8 cellular contexts compared by ENCODE assay signal in the genomic region with DNA sequence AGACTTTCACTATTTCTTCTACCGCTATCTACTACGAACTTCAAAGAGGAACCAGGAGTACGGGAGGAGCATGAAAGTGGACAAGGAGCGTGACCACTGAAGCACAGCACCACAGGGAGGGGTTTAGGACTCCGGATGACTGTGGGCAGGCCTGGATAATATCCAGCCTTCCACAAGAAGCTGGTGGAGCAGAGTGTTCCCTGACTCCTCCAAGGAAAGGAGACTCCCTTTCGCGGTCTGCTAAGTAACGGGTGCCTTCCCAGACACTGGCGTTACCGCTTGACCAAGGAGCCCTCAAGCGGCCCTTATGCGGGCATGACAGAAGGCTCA. TPM values are rescaled to one million over a fixed set of nuclear protein-coding genes. Genes with fewer than 3 reads are reported as not detected.
DNase-seq lines count a peak whose midpoint lies in the region; ATAC-seq and TF ChIP-seq lines count a peak whose summit lies in the region.
"Not testable (repeated sequence)": the region's sequence is repeated elsewhere in the genome, so short reads cannot be mapped to it uniquely, and the experiment has no call there.

No MANE protein-coding gene starts in this region.

- H4K20me1 ChIP-seq in hepatocyte (ENCODE audit: insufficient read depth, poor library complexity, severe bottlenecking), result not testable (repeated sequence)

- TF ChIP-seq POLR2A in esophagus muscularis mucosa (IDR thresholded peaks at IDR 0.05; ENCODE audit: low read depth), result not testable (repeated sequence)
- peak in 1 of 4 donors; percentile 42 for TF ChIP-seq POLR2A in upper lobe of left lung (IDR thresholded peaks at IDR 0.05)

- H4K91ac ChIP-seq in trophoblast cell (ENCODE audit: low read depth, low read length), result not testable (repeated sequence)

- not testable (repeated sequence) for H3K9me3 ChIP-seq in Panc1 (ENCODE audit: control insufficient read depth, insufficient read depth, low read depth, low read length); esophagus muscularis mucosa; hepatocyte (ENCODE audit: low read depth); muscle layer of colon (ENCODE audit: low read length); trophoblast cell (ENCODE audit: insufficient read depth, low read depth, low read length); upper lobe of left lung

- H3K9me3 Mint-ChIP-seq in activated naive CD8-positive, alpha-beta T cell treated with anti-CD3 and anti-CD28 coated beads for 36 hours; stimulated activated naive CD8-positive, alpha-beta T cell treated with anti-CD3 and anti-CD28 coated beads, Interleukin-15, Interleukin-2, amounts not matched to agents 100 ng/mL and 50 ng/mL, for 24 hours: not testable (repeated sequence)

- H3K36me3 ChIP-seq in Panc1 (ENCODE audit: control insufficient read depth, insufficient read depth, low read length); esophagus muscularis mucosa; hepatocyte (replicated peaks; ENCODE audit: insufficient read depth, low read depth); muscle layer of colon (ENCODE audit: insufficient read depth, low read length); trophoblast cell (ENCODE audit: control insufficient read depth in 1 of 2, insufficient read depth in 2 of 2, low read length in 2 of 2); upper lobe of left lung: not testable (repeated sequence)

- H2AFZ ChIP-seq in hepatocyte; trophoblast cell (ENCODE audit: insufficient read depth, low read length, poor library complexity): not testable (repeated sequence)

- WGBS in esophagus muscularis mucosa, result 31% methylated on average over 12 of the region's 12 CpGs
- 37% methylated on average over 12 of the region's 12 CpGs for WGBS in hepatocyte (ENCODE audit: low lambda C conversion rate, missing lambda C conversion rate)
- WGBS in trophoblast cell (ENCODE audit: extremely low coverage, insufficient coverage, insufficient read length), result no CpG with 5 or more reads among the region's 12 CpGs
- WGBS in upper lobe of left lung, 2 donors, result 41 to 53% methylated on average over 10 to 12 of the region's 12 CpGs

- CTCF ChIA-PET in Panc1 (lab: Charles Lee), result not testable (repeated sequence)

- H3K36me3 Mint-ChIP-seq in activated naive CD8-positive, alpha-beta T cell treated with anti-CD3 and anti-CD28 coated beads for 36 hours, result peaks cover 20% of the 10 kb centered on the region
- peaks cover 34% of the 10 kb centered on the region for H3K36me3 Mint-ChIP-seq in stimulated activated naive CD8-positive, alpha-beta T cell treated with anti-CD3 and anti-CD28 coated beads, Interleukin-15, Interleukin-2, amounts not matched to agents 100 ng/mL and 50 ng/mL, for 24 hours (ENCODE audit: low read depth)

- peak overlapping the region; percentile 47 for H3K27ac Mint-ChIP-seq in activated naive CD8-positive, alpha-beta T cell treated with anti-CD3 and anti-CD28 coated beads for 36 hours
- peak overlapping the region; percentile 23 for H3K27ac Mint-ChIP-seq in stimulated activated naive CD8-positive, alpha-beta T cell treated with anti-CD3 and anti-CD28 coated beads, Interleukin-15, Interleukin-2, amounts not matched to agents 100 ng/mL and 50 ng/mL, for 24 hours

- in situ Hi-C loops in Panc1 (cut with HindIII; ENCODE audit: low pct_unique_long_range_greater_than_20kb, low sequenced_read_pairs), result not testable (repeated sequence)

- not testable (repeated sequence) for H4K8ac ChIP-seq in trophoblast cell (ENCODE audit: low read depth, low read length)

- POLR2A ChIA-PET in Panc1 (lab: Charles Lee), result interaction anchor here (0.8 kb wide), 1 partner anchor 8 kb away, joined by 5 read pairs; no protein-coding TSS in a partner anchor

- H3K4me3 ChIP-seq in Panc1 (ENCODE audit: low read depth in 2 of 2, low read length in 2 of 2); esophagus muscularis mucosa; hepatocyte; trophoblast cell (ENCODE audit: low read depth, low read length): not testable (repeated sequence)
- H3K4me3 ChIP-seq in muscle layer of colon (ENCODE audit: low read depth in 1 of 2, low read length in 2 of 2) (peak overlapping the region in 1 of 2 donors; percentile 35), upper lobe of left lung (peak overlapping the region in 1 of 4 donors; percentile 6)

- H3K4me2 ChIP-seq in hepatocyte (peak overlapping the region; percentile 65), trophoblast cell (ENCODE audit: low read length) (peak overlapping the region; percentile 26)

- H3K79me2 ChIP-seq in hepatocyte, result peaks cover 84% of the 10 kb centered on the region
- not testable (repeated sequence) for H3K79me2 ChIP-seq in trophoblast cell (ENCODE audit: control insufficient read depth, insufficient read depth, low read length, poor library complexity)

- intact Hi-C loops in Panc1 (cut with micrococcal nuclease; ENCODE audit: unreplicated experiment); esophagus muscularis mucosa (cut with DNase I): not testable (repeated sequence)

- peaks cover 30% of the 10 kb centered on the region for H3K4me1 Mint-ChIP-seq in activated naive CD8-positive, alpha-beta T cell treated with anti-CD3 and anti-CD28 coated beads for 36 hours
- peaks cover 31% of the 10 kb centered on the region for H3K4me1 Mint-ChIP-seq in stimulated activated naive CD8-positive, alpha-beta T cell treated with anti-CD3 and anti-CD28 coated beads, Interleukin-15, Interleukin-2, amounts not matched to agents 100 ng/mL and 50 ng/mL, for 24 hours (ENCODE audit: low read depth)

- H2BK120ac ChIP-seq in trophoblast cell (ENCODE audit: insufficient read depth, low read length, poor library complexity), result peak overlapping the region; percentile 57

- DNase-seq in Panc1 (ENCODE audit: low read depth, low spot score); activated naive CD8-positive, alpha-beta T cell treated with anti-CD3 and anti-CD28 coated beads for 36 hours; esophagus muscularis mucosa (ENCODE audit: extremely low spot score); hepatocyte (ENCODE audit: low spot score); trophoblast cell: not testable (repeated sequence)
- DNase-seq in upper lobe of left lung, result peak in 1 of 2 donors; percentile 79

- H3K4me1 ChIP-seq in Panc1 (ENCODE audit: control insufficient read depth, insufficient read depth, low read length) (peaks cover 15% of the 10 kb centered on the region), esophagus muscularis mucosa (peaks cover 12 to 95% (median 71%) of the 10 kb centered on the region in 4 donors), hepatocyte (ENCODE audit: insufficient read depth) (peaks cover 14% of the 10 kb centered on the region), muscle layer of colon (ENCODE audit: insufficient read depth, low read length) (peaks cover 12% of the 10 kb centered on the region), trophoblast cell (ENCODE audit: control insufficient read depth in 1 of 2, insufficient read depth in 2 of 2, low read length in 2 of 2) (peaks cover 16 to 22% of the 10 kb centered on the region in 2 experiments), upper lobe of left lung (peaks cover 9 to 34% (median 16%) of the 10 kb centered on the region in 4 donors)

- not testable (repeated sequence) for H2BK12ac ChIP-seq in trophoblast cell (ENCODE audit: low read length)

- not testable (repeated sequence) for H3K27ac ChIP-seq in Panc1 (ENCODE audit: low read length)
- H3K27ac ChIP-seq in esophagus muscularis mucosa (replicated peaks in 1 of 4) (peak overlapping the region; percentile 63 to 79 (median 74)), hepatocyte (peak overlapping the region; percentile 63), muscle layer of colon (ENCODE audit: low read depth, low read length) (peak overlapping the region; percentile 80), trophoblast cell (ENCODE audit: low read depth, low read length) (peak overlapping the region; percentile 75), upper lobe of left lung (peak overlapping the region; percentile 48 to 75 (median 63))

- H3K27me3 Mint-ChIP-seq in activated naive CD8-positive, alpha-beta T cell treated with anti-CD3 and anti-CD28 coated beads for 36 hours; stimulated activated naive CD8-positive, alpha-beta T cell treated with anti-CD3 and anti-CD28 coated beads, Interleukin-15, Interleukin-2, amounts not matched to agents 100 ng/mL and 50 ng/mL, for 24 hours: not testable (repeated sequence)

- H3K27me3 ChIP-seq in Panc1 (ENCODE audit: control insufficient read depth, insufficient read depth, low read length); esophagus muscularis mucosa; hepatocyte; muscle layer of colon (ENCODE audit: control insufficient read depth in 1 of 2, insufficient read depth in 2 of 2, low read length in 2 of 2); trophoblast cell (ENCODE audit: insufficient read depth, low read length); upper lobe of left lung: not testable (repeated sequence)

- H3K9me2 ChIP-seq in hepatocyte (replicated peaks; ENCODE audit: insufficient read depth), result not testable (repeated sequence)

- H3K4me3 Mint-ChIP-seq in activated naive CD8-positive, alpha-beta T cell treated with anti-CD3 and anti-CD28 coated beads for 36 hours; stimulated activated naive CD8-positive, alpha-beta T cell treated with anti-CD3 and anti-CD28 coated beads, Interleukin-15, Interleukin-2, amounts not matched to agents 100 ng/mL and 50 ng/mL, for 24 hours: not testable (repeated sequence)

- TSS peak; percentile 25 for BruUV-seq in Panc1 (replicated peaks; lab: Mats Ljungman, UMichigan)

- H3K79me1 ChIP-seq in trophoblast cell (ENCODE audit: low read length), result peaks cover 17% of the 10 kb centered on the region

- H3K9ac ChIP-seq in muscle layer of colon (ENCODE audit: low read length); trophoblast cell (ENCODE audit: low read length): not testable (repeated sequence)

- ATAC-seq in Panc1; upper lobe of left lung (ENCODE audit: low FRiP score in 2 of 2): not testable (repeated sequence)

- not testable (repeated sequence) for H4K12ac ChIP-seq in trophoblast cell (ENCODE audit: low read depth, low read length)

- H3K23ac ChIP-seq in trophoblast cell (ENCODE audit: low read length), result not testable (repeated sequence)

- not testable (repeated sequence) for H2AK5ac ChIP-seq in trophoblast cell (ENCODE audit: low read length)

- H3K18ac ChIP-seq in trophoblast cell (ENCODE audit: low read length), result not testable (repeated sequence)

- not testable (repeated sequence) for H3K4ac ChIP-seq in trophoblast cell (ENCODE audit: low read depth, low read length)

- not testable (repeated sequence) for TF ChIP-seq EP300 in esophagus muscularis mucosa (IDR thresholded peaks at IDR 0.05); upper lobe of left lung (IDR thresholded peaks at IDR 0.05)

- H3K14ac ChIP-seq in trophoblast cell (ENCODE audit: low read length), result not testable (repeated sequence)

- H2BK5ac ChIP-seq in trophoblast cell (ENCODE audit: low read depth, low read length, poor library complexity), result not testable (repeated sequence)

- TF ChIP-seq CTCF in Panc1 (IDR thresholded peaks at IDR 0.05); esophagus muscularis mucosa (IDR thresholded peaks at IDR 0.05); hepatocyte (IDR thresholded peaks at IDR 0.05; ENCODE audit: poor library complexity); upper lobe of left lung (IDR thresholded peaks at IDR 0.05): not testable (repeated sequence)

RNA-seq across cellular contexts. Expression of gene WBP1L, which starts 15.2 kb away (rescaled TPM):
- 91.3 TPM for total RNA-seq in Panc1 (2021; ENCODE audit: unreplicated experiment)
- 99.5 TPM for polyA plus RNA-seq in Panc1 (2012; ENCODE audit: insufficient read length)
- total RNA-seq in activated naive CD8-positive, alpha-beta T cell treated with anti-CD3 and anti-CD28 coated beads for 36 hours, result 10 to 100 TPM; 11.8 to 12.0 TPM
- 100 to 1,000 TPM in 2 of 4 donors, 10 to 100 TPM in 2; 88.5 to 147 (median 112) TPM for total RNA-seq in esophagus muscularis mucosa
- 57.1 and 57.8 TPM in 2 replicates for total RNA-seq in hepatocyte
- polyA plus RNA-seq in hepatocyte, result 21.6 and 24.5 TPM in 2 replicates
- polyA plus RNA-seq in trophoblast cell (2013), result 65.4 and 67.3 TPM in 2 replicates
- total RNA-seq in upper lobe of left lung, result 10 to 100 TPM; 41.7 to 76.6 (median 54.7) TPM

RNA-seq across cellular contexts. Expression of gene SFXN2, which starts 44.5 kb away (rescaled TPM):
- 11.6 TPM for total RNA-seq in Panc1 (2021; ENCODE audit: unreplicated experiment)
- polyA plus RNA-seq in Panc1 (2012; ENCODE audit: insufficient read length), result 4.0 TPM
- 10 to 100 TPM; 23.6 to 28.0 TPM for total RNA-seq in activated naive CD8-positive, alpha-beta T cell treated with anti-CD3 and anti-CD28 coated beads for 36 hours
- total RNA-seq in esophagus muscularis mucosa, result 1 to 10 TPM; 1.2 to 4.0 (median 2.9) TPM
- 6.2 and 17.5 TPM in 2 replicates for total RNA-seq in hepatocyte
- 12.3 and 15.7 TPM in 2 replicates for polyA plus RNA-seq in hepatocyte
- polyA plus RNA-seq in trophoblast cell (2013), result 9.0 and 9.4 TPM in 2 replicates
- total RNA-seq in upper lobe of left lung, result 10 to 100 TPM in 2 of 6 donors, 1 to 10 TPM in 4; 3.9 to 28.3 (median 8.0) TPM

RNA-seq across cellular contexts. Expression of gene ARL3, which starts 44.7 kb away (rescaled TPM):
- total RNA-seq in Panc1 (2021; ENCODE audit: unreplicated experiment), result 20.7 TPM
- polyA plus RNA-seq in Panc1 (2012; ENCODE audit: insufficient read length), result 19.3 TPM
- 1 to 10 TPM; 5.7 to 6.2 TPM for total RNA-seq in activated naive CD8-positive, alpha-beta T cell treated with anti-CD3 and anti-CD28 coated beads for 36 hours
- total RNA-seq in esophagus muscularis mucosa, result 1 to 10 TPM; 7.9 to 9.8 (median 8.4) TPM
- total RNA-seq in hepatocyte, result 6.4 and 9.6 TPM in 2 replicates
- polyA plus RNA-seq in hepatocyte, result 16.5 and 18.5 TPM in 2 replicates
- polyA plus RNA-seq in trophoblast cell (2013), result 16.3 and 18.0 TPM in 2 replicates
- total RNA-seq in upper lobe of left lung, result 1 to 10 TPM; 4.6 to 7.9 (median 6.4) TPM
